9 cellular contexts compared by ENCODE assay signal in genomic region chr20:18224968-18225568, GRCh38.
A peak's percentile ranks its signal among the peaks of the same experiment; 100 is the strongest.
DNase-seq lines count a peak whose midpoint lies in the region; ATAC-seq, FAIRE-seq and TF ChIP-seq lines count a peak whose summit lies in the region.
"Had no signal": no experiment of that assay in that cellular context is flagged by ENCODE, and none has a peak within 500 bp of the region (broad histone marks: within the 10 kb centered on the region; RNA-seq: fewer than 3 reads in every experiment).

No MANE protein-coding gene starts in this region.

- peak; percentile 79 for DNase-seq in DMS 273 (lab: John Stamatoyannopoulos, UW; ENCODE audit: unreplicated experiment)
- peak; percentile 88 for DNase-seq in RPMI7951 (ENCODE audit: low read depth)
- DNase-seq in fibroblast of the aortic adventitia (ENCODE audit: low read depth) = peak; percentile 75
- peak in 5 of 6 donors; percentile 10 to 58 (median 50) for DNase-seq in pancreas
- DNase-seq in stimulated activated CD4-positive, alpha-beta T cell treated with anti-CD3 and anti-CD28 coated beads, Interleukin-4, amount 100 ng/mL, for 4 hours = no peak
- DNase-seq in activated T-cell treated with anti-CD3 and anti-CD28 coated beads, Interleukin-2, amount 50 U/mL, for 24 hours = no peak
- DNase-seq: naive B cell had no signal

- H3K36me3 ChIP-seq in pancreas = no peaks in the 10 kb centered on the region

- intact Hi-C loops in pancreas (cut with DNase I) = no loop called here

- H3K4me3 Mint-ChIP-seq in activated T-cell treated with anti-CD3 and anti-CD28 coated beads, Interleukin-2, amount 50 U/mL, for 24 hours = no peak overlapping the region
- H3K4me3 Mint-ChIP-seq: naive B cell had no signal

- H3K27me3 Mint-ChIP-seq in activated T-cell treated with anti-CD3 and anti-CD28 coated beads, Interleukin-2, amount 50 U/mL, for 24 hours = peaks cover 18% of the 10 kb centered on the region

- no peak overlapping the region for H3K27ac Mint-ChIP-seq in activated T-cell treated with anti-CD3 and anti-CD28 coated beads, Interleukin-2, amount 50 U/mL, for 24 hours
- H3K27ac Mint-ChIP-seq: naive B cell had no signal

- ATAC-seq in pancreas = peak; percentile 60 to 83 (median 75)
- ATAC-seq in GM19455 (IDR thresholded peaks at IDR 0.05; ENCODE audit: unreplicated experiment) = no peak
- no peak for ATAC-seq in HG03135 (IDR thresholded peaks at IDR 0.05; ENCODE audit: unreplicated experiment)

- WGBS in pancreas, 2 donors = 13 to 19% methylated on average over 9 of the region's 9 CpGs

- H3K27me3 ChIP-seq in pancreas = no peaks in the 10 kb centered on the region

- peaks cover 0 to 7% (median 6%) of the 10 kb centered on the region in 3 donors for H3K4me1 ChIP-seq in pancreas

- TF ChIP-seq CTCF in fibroblast of the aortic adventitia (IDR thresholded peaks at IDR 0.05; ENCODE audit: insufficient read depth, low read length) (no peak), pancreas (IDR thresholded peaks at IDR 0.05) (no peak)

- no peaks in the 10 kb centered on the region for H3K4me1 Mint-ChIP-seq in activated T-cell treated with anti-CD3 and anti-CD28 coated beads, Interleukin-2, amount 50 U/mL, for 24 hours (ENCODE audit: low read depth)
- H3K4me1 Mint-ChIP-seq: naive B cell had no signal

- H3K9me3 ChIP-seq in pancreas = no peaks in the 10 kb centered on the region

- H3K4me3 ChIP-seq in fibroblast of the aortic adventitia (ENCODE audit: low read depth, low read length) (peak overlapping the region; percentile 25), pancreas (no peak overlapping the region)

- H3K27ac ChIP-seq in pancreas = no peak overlapping the region

- H3K36me3 Mint-ChIP-seq in activated T-cell treated with anti-CD3 and anti-CD28 coated beads, Interleukin-2, amount 50 U/mL, for 24 hours (ENCODE audit: low read depth) = no peaks in the 10 kb centered on the region
- H3K36me3 Mint-ChIP-seq: naive B cell had no signal

- no peak for FAIRE-seq in pancreas (lab: Jason Lieb, UNC)

- H3K9me3 Mint-ChIP-seq in activated T-cell treated with anti-CD3 and anti-CD28 coated beads, Interleukin-2, amount 50 U/mL, for 24 hours = no peaks in the 10 kb centered on the region

Comparison
In these comparisons a context has a peak if more than half of its experiments do, and no peak if none do; other contexts are left out.
1. DNase-seq: peak in DMS 273 (single experiment), RPMI7951 (single experiment), fibroblast of the aortic adventitia (single experiment) and pancreas (5 of 6); none in stimulated activated CD4-positive, alpha-beta T cell treated with anti-CD3 and anti-CD28 coated beads, Interleukin-4, amount 100 ng/mL, for 4 hours (0 of 2) and activated T-cell treated with anti-CD3 and anti-CD28 coated beads, Interleukin-2, amount 50 U/mL, for 24 hours (single experiment).
2. ATAC-seq: peak in pancreas (4 of 4); none in GM19455 (single experiment) and HG03135 (single experiment).